ENCODE assay signal across 8 cellular contexts in the genomic region with DNA sequence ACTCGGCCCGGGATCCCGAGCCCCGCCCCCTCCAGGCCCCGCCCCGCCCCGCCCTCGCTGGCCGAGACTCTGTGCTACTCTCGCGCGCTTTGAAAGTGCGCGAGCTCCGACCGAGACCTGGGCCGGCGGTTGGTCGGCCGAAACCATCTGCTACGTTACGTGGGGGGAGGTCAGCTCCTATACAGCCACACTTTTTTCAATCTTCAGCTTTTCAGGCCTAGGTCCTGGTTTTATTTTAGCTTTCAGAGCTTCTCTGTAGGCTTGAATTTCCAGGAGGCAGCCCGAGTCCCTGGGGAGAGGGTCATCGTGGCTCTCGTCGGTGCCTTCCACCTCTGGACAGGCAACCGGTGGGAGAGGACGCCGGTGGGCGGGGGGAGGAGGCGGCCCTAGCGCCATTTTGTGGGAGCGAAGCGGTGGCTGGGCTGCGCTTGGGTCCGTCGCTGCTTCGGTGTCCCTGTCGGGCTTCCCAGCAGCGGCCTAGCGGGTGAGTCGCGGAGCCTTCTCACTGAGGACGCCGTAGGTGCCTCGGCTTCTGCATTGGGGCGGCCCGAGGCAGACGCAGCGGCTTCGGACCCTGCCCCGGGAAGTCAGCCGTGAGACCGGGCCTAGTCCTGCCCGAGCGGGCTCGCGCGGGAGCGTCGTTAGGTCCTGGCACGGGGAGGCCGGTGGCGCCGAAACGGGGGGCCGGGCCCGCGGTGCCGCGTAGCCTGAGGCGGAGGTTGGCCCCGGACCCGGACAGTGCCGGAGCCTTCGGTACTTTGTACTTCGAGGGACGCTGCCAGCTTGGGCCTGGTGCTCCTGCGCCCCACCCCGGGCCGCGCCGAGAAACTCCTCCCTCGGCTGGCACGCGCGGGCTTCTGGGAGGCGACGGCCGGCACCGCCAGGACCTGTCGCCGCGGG. TPM values are rescaled to one million over a fixed set of nuclear protein-coding genes. Genes with fewer than 3 reads are reported as not detected.
A peak's percentile ranks its signal among the peaks of the same experiment; 100 is the strongest.
DNase-seq lines count a peak whose midpoint lies in the region; ATAC-seq and TF ChIP-seq lines count a peak whose summit lies in the region.

Gene TARDBP, plus strand, starts transcription at position 395 of the 900 bp plus-strand sequence. CDS start 1,074 bp downstream, outside the sequence.

- DNase-seq in AML-193 (lab: John Stamatoyannopoulos, UW) (peak; percentile 75 to 76), NCI-H446 treated with DMSO at 0.1 percent for 48 hours (lab: John Stamatoyannopoulos, UW) (peak; percentile 89), cerebellar nuclear complex (lab: John Stamatoyannopoulos, UW) (peak; percentile 4 to 74), kidney epithelial cell (ENCODE audit: low read depth) (peak; percentile 19)
- DNase-seq in activated CD4-positive, alpha-beta T cell treated with anti-CD3 and anti-CD28 coated beads for 1 hour = peak; percentile 84
- DNase-seq in stimulated activated CD4-positive, alpha-beta T cell treated with anti-CD3 and anti-CD28 coated beads, Interleukin-15, amount 100 ng/mL, for 24 hours = peak; percentile 94

- TF ChIP-seq POLR2A in GM19099 (IDR thresholded peaks at IDR 0.05; ENCODE audit: extremely low read depth, insufficient read length, low read depth) = peak; percentile 80

- TF ChIP-seq CTCF in kidney epithelial cell (IDR thresholded peaks at IDR 0.05; ENCODE audit: insufficient read depth, low read length, poor library complexity, severe bottlenecking) = no peak

- H3K36me3 ChIP-seq in kidney epithelial cell (ENCODE audit: control insufficient read depth, insufficient read depth, low read length) = no peaks in the 10 kb centered on the region

- H3K4me3 ChIP-seq in kidney epithelial cell (ENCODE audit: low read depth, low read length) = peak within 1 kb of the TSS; percentile 86

- H3K27me3 ChIP-seq in kidney epithelial cell (ENCODE audit: control insufficient read depth, insufficient read depth, low read length) = no peaks in the 10 kb centered on the region

- ATAC-seq in HG03378 (IDR thresholded peaks at IDR 0.05; ENCODE audit: unreplicated experiment) = peak; percentile 80

RNA-seq across cellular contexts. Expression of gene TARDBP, which starts in this region (rescaled TPM):
- 66.5 and 71.2 TPM in 2 replicates for total RNA-seq in kidney epithelial cell

Comparison
In these comparisons a context has a peak if more than half of its experiments do, and no peak if none do; other contexts are left out.
1. Peak in every context shown above with its lines: DNase-seq, ATAC-seq and H3K4me3 ChIP-seq.
2. DNase-seq: peak in every context shown above with its lines; median percentile 94 in stimulated activated CD4-positive, alpha-beta T cell treated with anti-CD3 and anti-CD28 coated beads, Interleukin-15, amount 100 ng/mL, for 24 hours; 89 in NCI-H446 treated with DMSO at 0.1 percent for 48 hours; 84 in activated CD4-positive, alpha-beta T cell treated with anti-CD3 and anti-CD28 coated beads for 1 hour; 76 in AML-193; 39 in cerebellar nuclear complex; 19 in kidney epithelial cell.